ENCODE assay signal across 10 cellular contexts in genomic region chr17:49341356-49341755, GRCh38. TPM values are rescaled to one million over a fixed set of nuclear protein-coding genes. Genes with fewer than 3 reads are reported as not detected.
A peak's percentile ranks its signal among the peaks of the same experiment; 100 is the strongest.
DNase-seq lines count a peak whose midpoint lies in the region; FAIRE-seq and TF ChIP-seq lines count a peak whose summit lies in the region.
"Had no signal": no experiment of that assay in that cellular context is flagged by ENCODE, and none has a peak within 500 bp of the region (broad histone marks: within the 10 kb centered on the region; RNA-seq: fewer than 3 reads in every experiment).

No MANE protein-coding gene starts in this region.

- peaks cover 7% of the 10 kb centered on the region for H3K36me3 Mint-ChIP-seq in activated naive CD4-positive, alpha-beta T cell treated with anti-CD3 and anti-CD28 coated beads, Interleukin-2, amount 50 U/mL, for 24 hours

- no peak for TF ChIP-seq POLR2A in thyroid gland (IDR thresholded peaks at IDR 0.05)

- TF ChIP-seq CTCF in thyroid gland (IDR thresholded peaks at IDR 0.05) (no peak), foreskin fibroblast (IDR thresholded peaks at IDR 0.05; ENCODE audit: low read depth, low read length) (no peak), GM13976 (IDR thresholded peaks at IDR 0.05; ENCODE audit: borderline replicate concordance, control extremely low read depth, extremely low read depth, insufficient read depth, missing control alignments) (no peak)

- H3K36me3 ChIP-seq in thyroid gland: no peaks in the 10 kb centered on the region

- no peaks in the 10 kb centered on the region for H3K27me3 Mint-ChIP-seq in activated naive CD4-positive, alpha-beta T cell treated with anti-CD3 and anti-CD28 coated beads, Interleukin-2, amount 50 U/mL, for 24 hours

- intact Hi-C loops in thyroid gland (cut with DNase I): no loop called here

- H3K4me1 ChIP-seq in thyroid gland: peaks cover 12 to 39% of the 10 kb centered on the region in 2 donors

- H3K4me3 ChIP-seq in thyroid gland (replicated peaks in 1 of 3) (no peak overlapping the region), foreskin fibroblast (ENCODE audit: low read depth in 1 of 2, low read length in 2 of 2) (no peak overlapping the region)

- no peaks in the 10 kb centered on the region for H3K9me3 Mint-ChIP-seq in activated naive CD4-positive, alpha-beta T cell treated with anti-CD3 and anti-CD28 coated beads, Interleukin-2, amount 50 U/mL, for 24 hours

- WGBS in thyroid gland, 2 donors: 36 to 41% methylated on average over 5 of the region's 5 CpGs

- peak; percentile 87 for FAIRE-seq in RCC 7860 (lab: Jason Lieb, UNC)
- FAIRE-seq: TTC549 had no signal

- peaks cover 62% of the 10 kb centered on the region for H3K4me1 Mint-ChIP-seq in activated naive CD4-positive, alpha-beta T cell treated with anti-CD3 and anti-CD28 coated beads, Interleukin-2, amount 50 U/mL, for 24 hours

- no peaks in the 10 kb centered on the region for H3K27me3 ChIP-seq in thyroid gland

- no peaks in the 10 kb centered on the region for H3K9me3 ChIP-seq in thyroid gland

- peak overlapping the region; percentile 61 for H3K4me3 Mint-ChIP-seq in activated naive CD4-positive, alpha-beta T cell treated with anti-CD3 and anti-CD28 coated beads, Interleukin-2, amount 50 U/mL, for 24 hours

- no peak overlapping the region for H3K27ac ChIP-seq in thyroid gland

- in situ Hi-C loops in GM13976 (cut with MboI; ENCODE audit: low sequenced_read_pairs, unreplicated experiment): no loop called here

- no peak overlapping the region for H3K27ac Mint-ChIP-seq in activated naive CD4-positive, alpha-beta T cell treated with anti-CD3 and anti-CD28 coated beads, Interleukin-2, amount 50 U/mL, for 24 hours

- no peak for DNase-seq in activated naive CD4-positive, alpha-beta T cell treated with anti-CD3 and anti-CD28 coated beads, Interleukin-2, amount 50 U/mL, for 16 hours
- DNase-seq in RCC 7860 (ENCODE audit: low spot score) (peak; percentile 54), glomerular visceral epithelial cell (ENCODE audit: extremely low spot score) (peak; percentile 70), thyroid gland (peak; percentile 24 to 36), foreskin fibroblast (no peak), GM13976 (ENCODE audit: low spot score) (no peak), midbrain (lab: John Stamatoyannopoulos, UW) (no peak)
- DNase-seq: GDM1 had no signal

RNA-seq across cellular contexts. Expression of gene ZNF652, which starts 20.7 kb away (rescaled TPM):
- 10 to 100 TPM; 60.0 to 64.9 (median 62.1) TPM for total RNA-seq in thyroid gland

Comparison
In these comparisons a context has a peak if more than half of its experiments do, and no peak if none do; other contexts are left out.
1. DNase-seq: peak in RCC 7860 (single experiment), glomerular visceral epithelial cell (single experiment) and thyroid gland (2 of 2); none in activated naive CD4-positive, alpha-beta T cell treated with anti-CD3 and anti-CD28 coated beads, Interleukin-2, amount 50 U/mL, for 16 hours (single experiment), foreskin fibroblast (0 of 2), GM13976 (single experiment) and midbrain (single experiment).